In genomic region chr15:74956648-74957300, GRCh38 we compare ENCODE assay signal across 8 cellular contexts. TPM values are rescaled to one million over a fixed set of nuclear protein-coding genes. Genes with fewer than 3 reads are reported as not detected.
DNase-seq lines count a peak whose midpoint lies in the region; ATAC-seq and TF ChIP-seq lines count a peak whose summit lies in the region.

TSS of gene RPP25 (minus strand) at chr15:74956772. CDS start at chr15:74956583, 189 bp downstream.

- H3K27me3 ChIP-seq in Caco-2 (replicated peaks; ENCODE audit: control insufficient read depth, insufficient read depth, low read length): no peaks in the 10 kb centered on the region
- H3K27me3 ChIP-seq in thoracic aorta (replicated peaks; ENCODE audit: insufficient read depth): no peaks in the 10 kb centered on the region

- peaks cover 18% of the 10 kb centered on the region for H3K36me3 Mint-ChIP-seq in Caco-2 (ENCODE audit: insufficient read depth, unreplicated experiment)
- peaks cover 4% of the 10 kb centered on the region for H3K36me3 Mint-ChIP-seq in activated naive CD8-positive, alpha-beta T cell treated with anti-CD3 and anti-CD28 coated beads for 36 hours
- no peaks in the 10 kb centered on the region for H3K36me3 Mint-ChIP-seq in osteocyte (ENCODE audit: unreplicated experiment)

- POLR2A ChIA-PET in Caco-2 (lab: Charles Lee): interaction anchor here (0.5 to 1.6 kb wide), 16 partner anchors 19 to 504 kb away, joined by 3 to 12 read pairs (median 4); partner anchors contain the start of genes COX5A, FAM219B, MAN2C1 and SCAMP5

- peak within 1 kb of the TSS; percentile 56 for H3K4me3 ChIP-seq in Caco-2 (ENCODE audit: low read depth, low read length)
- peak within 1 kb of the TSS; percentile 74 for H3K4me3 ChIP-seq in thoracic aorta

- DNase-seq in Caco-2: peak; percentile 88
- peak; percentile 92 for DNase-seq in HuH-7 (ENCODE audit: low spot score)
- peak; percentile 80 for DNase-seq in SK-N-DZ (ENCODE audit: low spot score)
- peak; percentile 78 for DNase-seq in activated naive CD8-positive, alpha-beta T cell treated with anti-CD3 and anti-CD28 coated beads for 36 hours
- DNase-seq in Right ventricle myocardium inferior (ENCODE audit: missing footprints): peak; percentile 89
- DNase-seq in osteocyte (ENCODE audit: extremely low spot score, unreplicated experiment): peak; percentile 91
- DNase-seq in thoracic aorta (ENCODE audit: low spot score): peak; percentile 25

- CTCF ChIA-PET in Caco-2 (lab: Charles Lee): interaction anchor here (0.6 to 2.5 kb wide), 9 partner anchors 19 to 691 kb away, joined by 3 to 11 read pairs (median 4); partner anchors contain the start of genes COX5A, FAM219B, PPCDC and SNX33

- peak within 1 kb of the TSS; percentile 87 to 89 for H3K27ac ChIP-seq in thoracic aorta

- H3K27me3 Mint-ChIP-seq in Caco-2 (ENCODE audit: insufficient read depth, unreplicated experiment): no peaks in the 10 kb centered on the region
- peaks cover 46% of the 10 kb centered on the region for H3K27me3 Mint-ChIP-seq in activated naive CD8-positive, alpha-beta T cell treated with anti-CD3 and anti-CD28 coated beads for 36 hours
- no peaks in the 10 kb centered on the region for H3K27me3 Mint-ChIP-seq in osteocyte (ENCODE audit: unreplicated experiment)

- H3K27ac Mint-ChIP-seq in Caco-2 (ENCODE audit: unreplicated experiment): peak within 1 kb of the TSS; percentile 70
- peak within 1 kb of the TSS; percentile 38 for H3K27ac Mint-ChIP-seq in activated naive CD8-positive, alpha-beta T cell treated with anti-CD3 and anti-CD28 coated beads for 36 hours
- peak within 1 kb of the TSS; percentile 90 for H3K27ac Mint-ChIP-seq in osteocyte (ENCODE audit: unreplicated experiment)

- H3K4me1 Mint-ChIP-seq in Caco-2 (ENCODE audit: low read depth, unreplicated experiment): no peaks in the 10 kb centered on the region
- H3K4me1 Mint-ChIP-seq in activated naive CD8-positive, alpha-beta T cell treated with anti-CD3 and anti-CD28 coated beads for 36 hours: peaks cover 44% of the 10 kb centered on the region
- H3K4me1 Mint-ChIP-seq in osteocyte (ENCODE audit: unreplicated experiment): peaks cover 51% of the 10 kb centered on the region

- H3K36me3 ChIP-seq in Caco-2 (ENCODE audit: control insufficient read depth, insufficient read depth, low read length) (no peaks in the 10 kb centered on the region), thoracic aorta (no peaks in the 10 kb centered on the region)

- TF ChIP-seq CTCF in Caco-2 (IDR thresholded peaks at IDR 0.05; ENCODE audit: insufficient read depth in 1 of 2, low read depth in 1 of 2, low read length in 1 of 2, severe bottlenecking in 1 of 2, unreplicated experiment in 1 of 2) (no peak), osteocyte (IDR thresholded peaks at IDR 0.05) (no peak), thoracic aorta (IDR thresholded peaks at IDR 0.05) (no peak)

- H3K9me3 Mint-ChIP-seq in Caco-2 (ENCODE audit: unreplicated experiment) (no peaks in the 10 kb centered on the region), osteocyte (ENCODE audit: unreplicated experiment) (no peaks in the 10 kb centered on the region)
- no peaks in the 10 kb centered on the region for H3K9me3 Mint-ChIP-seq in activated naive CD8-positive, alpha-beta T cell treated with anti-CD3 and anti-CD28 coated beads for 36 hours

- intact Hi-C loops in Caco-2 (cut with micrococcal nuclease; ENCODE audit: unreplicated experiment) (loop anchor here (1.0 to 5.0 kb wide), 2 partner anchors 32 to 246 kb away; partner anchors contain the start of gene C15orf39), Right ventricle myocardium inferior (cut with DNase I) (loop anchor here (5.0 kb wide), 1 partner anchor 246 kb away; the partner anchor contains the start of gene C15orf39)

- H3K9me3 ChIP-seq in Caco-2 (no peaks in the 10 kb centered on the region), thoracic aorta (no peaks in the 10 kb centered on the region)

- H3K4me1 ChIP-seq in Caco-2: peaks cover 14% of the 10 kb centered on the region
- peaks cover 16 to 50% of the 10 kb centered on the region in 2 donors for H3K4me1 ChIP-seq in thoracic aorta (ENCODE audit: control insufficient read depth in 1 of 2, low read depth in 2 of 2)

- H3K4me3 Mint-ChIP-seq in Caco-2 (ENCODE audit: unreplicated experiment) (peak within 1 kb of the TSS; percentile 87), osteocyte (ENCODE audit: unreplicated experiment) (peak within 1 kb of the TSS; percentile 83)
- H3K4me3 Mint-ChIP-seq in activated naive CD8-positive, alpha-beta T cell treated with anti-CD3 and anti-CD28 coated beads for 36 hours: peak within 1 kb of the TSS; percentile 70

- BruUV-seq in Caco-2 (replicated peaks; lab: Mats Ljungman, UMichigan): no TSS peak

- ATAC-seq in GM21360 (IDR thresholded peaks at IDR 0.05; ENCODE audit: unreplicated experiment): peak; percentile 70
- ATAC-seq in Right ventricle myocardium inferior: peak; percentile 92
- ATAC-seq in thoracic aorta (ENCODE audit: insufficient number of reproducible peaks, low FRiP score, low read depth): peak; percentile 62

RNA-seq across cellular contexts. Expression of gene RPP25, which starts in this region (rescaled TPM):
- 30.1 and 35.3 TPM in 2 replicates for total RNA-seq in Caco-2 (2022)
- 13.3 and 13.8 TPM in 2 replicates for polyA plus RNA-seq in SK-N-DZ (2014; cell fraction: cytosol; rRNA removed)
- polyA plus RNA-seq in SK-N-DZ (2014; cell fraction: nucleus; rRNA removed): 6.0 and 7.1 TPM in 2 replicates
- total RNA-seq in activated naive CD8-positive, alpha-beta T cell treated with anti-CD3 and anti-CD28 coated beads for 36 hours: 1 to 10 TPM; 9.4 to 10.0 TPM
- 2.7 TPM for total RNA-seq in Right ventricle myocardium inferior
- total RNA-seq in osteocyte: 19.8 and 20.1 TPM in 2 replicates
- total RNA-seq in thoracic aorta: 10 to 100 TPM; 11.7 to 11.8 TPM

Comparison
In these comparisons a context has a peak if more than half of its experiments do, and no peak if none do; other contexts are left out.
1. Peak in every context shown above with its lines: DNase-seq, ATAC-seq, H3K4me3 ChIP-seq and H3K27ac ChIP-seq.
2. DNase-seq: peak in every context shown above with its lines; median percentile 92 in HuH-7; 91 in osteocyte; 89 in Right ventricle myocardium inferior; 88 in Caco-2; 80 in SK-N-DZ; 78 in activated naive CD8-positive, alpha-beta T cell treated with anti-CD3 and anti-CD28 coated beads for 36 hours; 25 in thoracic aorta.
3. H3K27ac Mint-ChIP-seq: peak in every context shown above with its lines; median percentile 90 in osteocyte; 70 in Caco-2; 38 in activated naive CD8-positive, alpha-beta T cell treated with anti-CD3 and anti-CD28 coated beads for 36 hours.